9 cellular contexts compared by ENCODE assay signal in the genomic region with DNA sequence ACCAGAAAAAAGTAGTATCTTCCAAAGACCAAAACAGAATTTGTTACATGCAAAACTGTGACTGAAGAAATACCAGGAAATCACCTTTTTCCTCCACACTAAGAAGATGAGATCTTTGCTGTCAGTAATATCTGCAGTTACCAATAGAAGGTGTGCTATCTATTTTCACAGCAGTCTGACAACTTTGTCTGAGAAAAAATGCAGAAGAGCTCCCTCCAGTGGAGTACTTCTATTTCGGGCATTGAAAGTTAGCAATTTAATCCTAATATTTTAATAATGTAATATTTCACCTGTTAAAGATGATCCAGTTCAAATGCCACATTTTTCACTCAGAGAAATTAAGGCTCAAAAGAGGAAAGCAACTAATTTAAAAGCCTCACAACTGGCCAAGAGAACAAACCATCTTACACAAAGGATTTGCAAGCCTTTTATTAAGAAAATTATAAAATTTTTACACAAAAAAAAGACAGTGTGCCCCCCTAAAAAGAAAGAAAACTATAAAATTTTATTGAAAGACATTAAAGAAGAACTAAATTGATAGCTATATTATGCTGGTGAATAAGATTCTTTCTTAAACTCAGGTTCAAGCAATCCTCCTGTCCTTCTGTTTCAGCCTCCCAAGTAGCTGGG. TPM values are rescaled to one million over a fixed set of nuclear protein-coding genes. Genes with fewer than 3 reads are reported as not detected.
A peak's percentile ranks its signal among the peaks of the same experiment; 100 is the strongest.
DNase-seq lines count a peak whose midpoint lies in the region; TF ChIP-seq lines count a peak whose summit lies in the region.
"Had no signal": no experiment of that assay in that cellular context is flagged by ENCODE, and none has a peak within 500 bp of the region (broad histone marks: within the 10 kb centered on the region; RNA-seq: fewer than 3 reads in every experiment).

No MANE protein-coding gene starts in this region.

- no peak overlapping the region for H3K27ac ChIP-seq in GM23248

- no peaks in the 10 kb centered on the region for H3K79me2 ChIP-seq in GM23248 (ENCODE audit: insufficient read depth)

- no peaks in the 10 kb centered on the region for H3K36me3 ChIP-seq in GM23248 (ENCODE audit: low read depth)

- H3K4me1 ChIP-seq in GM23248 (ENCODE audit: insufficient read depth), result peaks cover 6% of the 10 kb centered on the region

- DNase-seq in NCI-H1105 treated with DMSO at 0.1 percent for 48 hours (lab: John Stamatoyannopoulos, UW), result peak; percentile 18
- no peak for DNase-seq in NCI-H1105 (lab: John Stamatoyannopoulos, UW)
- DNase-seq in GM23248, result peak; percentile 66
- DNase-seq in NCI-H1694 (lab: John Stamatoyannopoulos, UW), result peak; percentile 32
- DNase-seq in cardiac fibroblast (ENCODE audit: low read depth in 2 of 2), result peak; percentile 61 to 64
- no peak for DNase-seq in neural crest cell (ENCODE audit: low read depth, low spot score)
- DNase-seq in stimulated activated CD4-positive, alpha-beta T cell treated with anti-CD3 and anti-CD28 coated beads, Interleukin-2, amount 100 ng/mL, for 48 hours, result no peak
- no peak for DNase-seq in stimulated activated CD4-positive, alpha-beta T cell treated with anti-CD3 and anti-CD28 coated beads, Interleukin-12 subunit alpha, Interleukin-12 subunit beta, amount 100 ng/mL, for 4 hours

- peaks cover 6% of the 10 kb centered on the region for H3K9me3 Mint-ChIP-seq in neural crest cell
- H3K9me3 Mint-ChIP-seq: CD4-positive, alpha-beta memory T cell had no signal

- peaks cover 7% of the 10 kb centered on the region for H3F3A ChIP-seq in GM23248 (ENCODE audit: insufficient read depth)

- H3K4me3 ChIP-seq in GM23248, result no peak overlapping the region
- H3K4me3 ChIP-seq in cardiac fibroblast (replicated peaks in 1 of 2; ENCODE audit: low read depth in 2 of 2, low read length in 2 of 2), result no peak overlapping the region

- TF ChIP-seq CTCF in cardiac fibroblast (IDR thresholded peaks at IDR 0.05; ENCODE audit: low read depth, low read length), result peak; percentile 64
- peak; percentile 81 for TF ChIP-seq CTCF in neural crest cell (conservative IDR thresholded peaks at IDR 0.05)

- 3 to 6% methylated on average over 1 of the region's 1 CpG for WGBS in GM23248 (ENCODE audit: low coverage in 1 of 2, low lambda C conversion rate in 2 of 2, missing lambda C conversion rate in 2 of 2), 2 experiments

- no peaks in the 10 kb centered on the region for H3K9me2 ChIP-seq in GM23248 (ENCODE audit: insufficient read depth)

- H3K27ac Mint-ChIP-seq in neural crest cell (ENCODE audit: unreplicated experiment), result no peak overlapping the region
- H3K27ac Mint-ChIP-seq: CD4-positive, alpha-beta memory T cell had no signal

- H3K4me1 Mint-ChIP-seq in neural crest cell, result no peaks in the 10 kb centered on the region
- H3K4me1 Mint-ChIP-seq: CD4-positive, alpha-beta memory T cell had no signal

- no peak overlapping the region for H2AFZ ChIP-seq in GM23248

- peaks cover 31% of the 10 kb centered on the region for H3K36me3 Mint-ChIP-seq in neural crest cell (ENCODE audit: low read depth)
- H3K36me3 Mint-ChIP-seq: CD4-positive, alpha-beta memory T cell had no signal

- H3K27me3 ChIP-seq in GM23248 (replicated peaks; ENCODE audit: insufficient read depth), result no peaks in the 10 kb centered on the region

- in situ Hi-C loops in GM23248 (cut with MboI), result no loop called here

- no peaks in the 10 kb centered on the region for H3K27me3 Mint-ChIP-seq in neural crest cell (ENCODE audit: low read depth)
- H3K27me3 Mint-ChIP-seq: CD4-positive, alpha-beta memory T cell had no signal

- no peak overlapping the region for H3K4me3 Mint-ChIP-seq in neural crest cell
- H3K4me3 Mint-ChIP-seq: CD4-positive, alpha-beta memory T cell had no signal

- no peaks in the 10 kb centered on the region for H3K9me3 ChIP-seq in GM23248 (ENCODE audit: low read depth)

- H3K4me2 ChIP-seq in GM23248 (ENCODE audit: unreplicated experiment), result no peak overlapping the region

- no peaks in the 10 kb centered on the region for H4K20me1 ChIP-seq in GM23248 (ENCODE audit: insufficient read depth)

- no peak overlapping the region for H3K9ac ChIP-seq in GM23248

RNA-seq across cellular contexts. Expression of gene DEPDC1B, which starts 50.6 kb away (rescaled TPM):
- total RNA-seq in GM23248 (2014; rRNA removed; shearing (Covaris generic)), result 2.5 and 8.5 TPM in 2 replicates
- polyA plus RNA-seq in GM23248 (2016; fragmentation: Nextera tagmentation; extraction: Ambion mirVana), result 2.5 and 3.0 TPM in 2 replicates
- total RNA-seq in neural crest cell, result 60.4 and 60.9 TPM in 2 replicates

Comparison
In these comparisons a context has a peak if more than half of its experiments do, and no peak if none do; other contexts are left out.
1. DNase-seq: peak in NCI-H1105 treated with DMSO at 0.1 percent for 48 hours (single experiment), GM23248 (single experiment), NCI-H1694 (single experiment) and cardiac fibroblast (2 of 2); none in NCI-H1105 (single experiment), neural crest cell (single experiment), stimulated activated CD4-positive, alpha-beta T cell treated with anti-CD3 and anti-CD28 coated beads, Interleukin-2, amount 100 ng/mL, for 48 hours (0 of 2) and stimulated activated CD4-positive, alpha-beta T cell treated with anti-CD3 and anti-CD28 coated beads, Interleukin-12 subunit alpha, Interleukin-12 subunit beta, amount 100 ng/mL, for 4 hours (single experiment).